8 cellular contexts compared by ENCODE assay signal in genomic region chr11:64449381-64450167, GRCh38.
DNase-seq lines count a peak whose midpoint lies in the region; ATAC-seq and TF ChIP-seq lines count a peak whose summit lies in the region.

No MANE protein-coding gene starts in this region.

- BruUV-seq in OCI-LY7 (replicated peaks; lab: Mats Ljungman, UMichigan), result no TSS peak

- H3K36me3 ChIP-seq in HUES48 (ENCODE audit: control insufficient read depth, insufficient read depth, low read length), result no peaks in the 10 kb centered on the region
- no peaks in the 10 kb centered on the region for H3K36me3 ChIP-seq in OCI-LY7 (ENCODE audit: insufficient read depth, low read length)
- H3K36me3 ChIP-seq in muscle layer of duodenum (ENCODE audit: control insufficient read depth in 1 of 2, insufficient read depth in 2 of 2, low read length in 2 of 2), result no peaks in the 10 kb centered on the region

- H3K4me3 ChIP-seq in HUES48 (ENCODE audit: low read depth, low read length), result peak overlapping the region; percentile 53
- peak overlapping the region; percentile 56 for H3K4me3 ChIP-seq in OCI-LY7 (ENCODE audit: low read depth, low read length, poor library complexity, severe bottlenecking)
- H3K4me3 ChIP-seq in muscle layer of duodenum (ENCODE audit: low read depth in 1 of 2, low read length in 2 of 2), result peak overlapping the region; percentile 33 to 59

- no peaks in the 10 kb centered on the region for H3K9me3 ChIP-seq in HUES48 (ENCODE audit: control insufficient read depth, insufficient read depth, low read length)
- H3K9me3 ChIP-seq in OCI-LY7 (ENCODE audit: low read length), result no peaks in the 10 kb centered on the region
- H3K9me3 ChIP-seq in muscle layer of duodenum (ENCODE audit: control insufficient read depth in 1 of 2, low read length in 2 of 2), result no peaks in the 10 kb centered on the region

- no peaks in the 10 kb centered on the region for H3K79me2 ChIP-seq in OCI-LY7 (ENCODE audit: insufficient read depth, low read depth, low read length)

- H3K27me3 ChIP-seq in HUES48 (ENCODE audit: control insufficient read depth, insufficient read depth, low read length), result peaks cover 12% of the 10 kb centered on the region; the same call in 1 of the 2 replicates
- no peaks in the 10 kb centered on the region for H3K27me3 ChIP-seq in muscle layer of duodenum (ENCODE audit: low read depth, low read length)

- H4K20me1 ChIP-seq in OCI-LY7 (ENCODE audit: insufficient read depth, low read length), result no peaks in the 10 kb centered on the region

- CTCF ChIA-PET in OCI-LY7 (lab: Charles Lee; ENCODE audit: unreplicated experiment), result interaction anchor here (0.6 to 1.8 kb wide), 6 partner anchors 10 to 201 kb away, joined by 3 to 9 read pairs (median 3); partner anchors contain the start of genes PRDX5 and TRMT112

- no peaks in the 10 kb centered on the region for H3K9me2 ChIP-seq in OCI-LY7 (ENCODE audit: insufficient read depth, low read length)

- TF ChIP-seq CTCF in OCI-LY7 (conservative IDR thresholded peaks at IDR 0.05; ENCODE audit: low read length), result peak; percentile 81

- H3K27ac ChIP-seq in HUES48 (ENCODE audit: low read depth, low read length) (no peak overlapping the region), OCI-LY7 (ENCODE audit: low read depth, low read length, poor library complexity, severe bottlenecking) (peak overlapping the region; percentile 56), muscle layer of duodenum (ENCODE audit: low read length) (no peak overlapping the region)

- ATAC-seq in esophagus mucosa (peak; percentile 82), HG02588 (IDR thresholded peaks at IDR 0.05; ENCODE audit: unreplicated experiment) (no peak)

- H3K4me2 ChIP-seq in OCI-LY7 (ENCODE audit: low read length), result peak overlapping the region; percentile 86

- no peak overlapping the region for H3K9ac ChIP-seq in HUES48 (ENCODE audit: low read depth, low read length)

- H3K4me1 ChIP-seq in HUES48 (ENCODE audit: control insufficient read depth, insufficient read depth, low read length), result peaks cover 6% of the 10 kb centered on the region
- peaks cover 22% of the 10 kb centered on the region for H3K4me1 ChIP-seq in OCI-LY7 (ENCODE audit: insufficient read depth, low read length, poor library complexity, severe bottlenecking)
- H3K4me1 ChIP-seq in muscle layer of duodenum (ENCODE audit: control insufficient read depth in 1 of 2, insufficient read depth in 2 of 2, low read length in 2 of 2), result peaks cover 17 to 24% of the 10 kb centered on the region in 2 donors

- intact Hi-C loops in OCI-LY7 (cut with micrococcal nuclease; ENCODE audit: unreplicated experiment), result loop anchor here (2.0 kb wide), 1 partner anchor 203 kb away; no protein-coding TSS in a partner anchor

- peak overlapping the region; percentile 85 for H2AFZ ChIP-seq in OCI-LY7 (ENCODE audit: low read length)

- DNase-seq in GF-D8 (lab: John Stamatoyannopoulos, UW) (peak; percentile 3), OCI-LY7 (ENCODE audit: low spot score) (peak; percentile 82), activated T-cell treated with anti-CD3 and anti-CD28 coated beads for 4 hours (peak; percentile 63)
- DNase-seq in stimulated activated CD8-positive, alpha-beta memory T cell treated with anti-CD3 and anti-CD28 coated beads, Interleukin-7, amount 100 ng/mL, for 24 hours (ENCODE audit: low read depth), result peak; percentile 49

- POLR2A ChIA-PET in OCI-LY7 (lab: Charles Lee), result no interaction called here

Comparison
In these comparisons a context has a peak if more than half of its experiments do, and no peak if none do; other contexts are left out.
1. DNase-seq: peak in every context shown above with its lines; median percentile 82 in OCI-LY7; 63 in activated T-cell treated with anti-CD3 and anti-CD28 coated beads for 4 hours; 49 in stimulated activated CD8-positive, alpha-beta memory T cell treated with anti-CD3 and anti-CD28 coated beads, Interleukin-7, amount 100 ng/mL, for 24 hours; 3 in GF-D8.